In genomic region chr21:25092441-25093011, GRCh38 we compare ENCODE assay signal across 25 cellular contexts.
"Had no signal": no experiment of that assay in that cellular context is flagged by ENCODE, and none has a peak within 500 bp of the region (broad histone marks: within the 10 kb centered on the region; RNA-seq: fewer than 3 reads in every experiment).

No MANE protein-coding gene starts in this region.

- H3K4me3 ChIP-seq: K562, MG63, SJSA1, SK-N-MC had no signal

- DNase-seq: MG63, NCI-H1092, NCI-H1105 treated with DMSO at 0.1 percent for 48 hours, NCI-H1417 treated with DMSO at 0.1 percent for 48 hours, NCI-H146, NCI-H1694 treated with DMSO at 0.1 percent for 48 hours, NCI-H1930, NCI-H2081, NCI-H2107, NCI-H2227 treated with DMSO at 0.1 percent for 48 hours, NCI-H446, NCI-H510A, NCI-H524 treated with DMSO at 0.1 percent for 48 hours, NCI-H69, NCI-H774, Right ventricle myocardium superior, RPMI8226, SIG-M5 had no signal

- H3K9me3 ChIP-seq: SJSA1 had no signal

- H3K27me3 ChIP-seq: MG63, SJSA1 had no signal

- H3K4me1 ChIP-seq: SJSA1 had no signal

- FAIRE-seq: HTR-8/SVneo, K562, RCC 7860 had no signal

- H3K4me2 ChIP-seq: KMS-11 had no signal

- H3K9ac ChIP-seq: KMS-11 had no signal

- H3K36me3 ChIP-seq: MG63, SJSA1 had no signal

- H3K27ac ChIP-seq: HL-60, KMS-11, SJSA1, SK-N-MC had no signal

- ATAC-seq: K562 had no signal
